12 cellular contexts compared by ENCODE assay signal in the genomic region with DNA sequence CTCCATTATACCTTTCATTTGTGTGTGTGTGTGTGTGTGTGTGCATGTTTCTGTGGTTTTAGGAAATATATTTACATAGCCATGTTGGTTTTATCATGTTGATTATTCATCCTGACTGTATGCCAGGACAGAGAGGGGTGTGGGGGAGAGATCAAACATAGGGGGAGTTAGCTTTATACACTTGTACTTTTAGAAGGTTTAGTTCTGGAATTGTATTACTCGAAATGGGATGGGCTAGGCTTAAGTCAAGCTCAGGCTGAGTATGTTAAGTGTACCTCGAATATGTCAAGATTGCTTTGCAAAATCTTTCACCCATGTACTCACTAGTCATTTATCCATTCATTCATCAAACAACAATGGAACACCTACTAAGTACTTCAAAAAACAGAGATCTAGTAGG.
"Had no signal": no experiment of that assay in that cellular context is flagged by ENCODE, and none has a peak within 500 bp of the region (broad histone marks: within the 10 kb centered on the region; RNA-seq: fewer than 3 reads in every experiment).

No MANE protein-coding gene starts in this region.

- DNase-seq: activated CD4-positive, alpha-beta memory T cell treated with anti-CD3 and anti-CD28 coated beads, Interleukin-2, amount 10 ng/mL, durations not matched to agents 7 days and 5 days; activated naive CD4-positive, alpha-beta T cell treated with Interleukin-2 at 50 U/mL for 16 hours; central memory CD4-positive, alpha-beta T cell; heart left ventricle; mesendoderm; stimulated activated CD4-positive, alpha-beta T cell treated with anti-CD3 and anti-CD28 coated beads, Interleukin-2, amount 100 ng/mL, for 48 hours; T-helper 9 cell had no signal

- H3K36me3 ChIP-seq: esophagus muscularis mucosa, heart left ventricle had no signal

- H3K9me3 ChIP-seq: esophagus muscularis mucosa, heart left ventricle had no signal

- H3K4me3 ChIP-seq: esophagus muscularis mucosa had no signal

- H3K4me3 Mint-ChIP-seq: activated CD4-positive, alpha-beta memory T cell treated with anti-CD3 and anti-CD28 coated beads, Interleukin-2, amount 10 ng/mL, durations not matched to agents 7 days and 5 days; stimulated activated naive CD8-positive, alpha-beta T cell treated with anti-CD3 and anti-CD28 coated beads, Interleukin-15, Interleukin-2, amounts not matched to agents 100 ng/mL and 50 ng/mL, for 24 hours had no signal

- H3K27ac Mint-ChIP-seq: activated CD4-positive, alpha-beta memory T cell treated with anti-CD3 and anti-CD28 coated beads, Interleukin-2, amount 10 ng/mL, durations not matched to agents 7 days and 5 days; stimulated activated naive CD8-positive, alpha-beta T cell treated with anti-CD3 and anti-CD28 coated beads, Interleukin-15, Interleukin-2, amounts not matched to agents 100 ng/mL and 50 ng/mL, for 24 hours had no signal

- H3K9me3 Mint-ChIP-seq: activated CD4-positive, alpha-beta memory T cell treated with anti-CD3 and anti-CD28 coated beads, Interleukin-2, amount 10 ng/mL, durations not matched to agents 7 days and 5 days; stimulated activated naive CD8-positive, alpha-beta T cell treated with anti-CD3 and anti-CD28 coated beads, Interleukin-15, Interleukin-2, amounts not matched to agents 100 ng/mL and 50 ng/mL, for 24 hours had no signal

- H3K4me1 Mint-ChIP-seq: activated CD4-positive, alpha-beta memory T cell treated with anti-CD3 and anti-CD28 coated beads, Interleukin-2, amount 10 ng/mL, durations not matched to agents 7 days and 5 days had no signal

- H3K27me3 ChIP-seq: esophagus muscularis mucosa, heart left ventricle had no signal

- ATAC-seq: heart left ventricle, left lobe of liver had no signal

- H3K27ac ChIP-seq: esophagus muscularis mucosa, heart left ventricle had no signal

- FAIRE-seq: frontal cortex, islet of Langerhans had no signal

- H3K4me1 ChIP-seq: heart left ventricle had no signal
